Comparison of ENCODE assay signal across 14 cellular contexts in the genomic region with DNA sequence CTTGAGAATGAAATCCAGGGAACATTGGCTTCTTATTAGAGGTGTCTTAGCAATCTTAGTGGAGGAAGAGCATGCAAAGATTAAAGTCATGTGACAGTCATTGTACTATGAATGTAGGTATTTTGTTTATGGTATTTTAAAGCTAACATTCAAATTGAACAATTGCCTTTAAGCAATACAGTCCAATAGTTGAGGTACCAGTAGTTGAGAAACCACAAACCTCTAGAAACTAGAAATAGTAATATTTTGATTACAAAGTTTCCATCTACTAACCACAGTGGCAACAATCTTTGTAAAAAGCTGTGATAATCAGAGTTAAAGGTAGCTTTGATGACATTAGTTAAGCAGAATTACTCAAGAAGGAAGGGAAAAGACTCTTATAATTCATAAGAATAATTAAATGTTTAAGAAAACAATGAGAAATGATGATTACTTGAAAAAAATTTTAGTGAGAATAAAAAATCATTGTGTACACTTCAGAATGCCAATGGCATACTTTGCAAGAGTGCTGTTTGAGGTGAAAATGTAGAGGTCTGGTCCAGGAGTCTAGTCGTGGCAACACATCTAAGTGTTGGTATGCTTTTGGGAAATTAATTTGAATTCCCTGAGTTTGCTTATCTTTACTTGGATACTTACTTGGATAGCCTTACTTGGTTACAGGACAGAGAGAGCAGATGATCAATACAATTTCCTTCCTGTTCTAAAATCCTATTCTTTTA.
DNase-seq lines count a peak whose midpoint lies in the region; ATAC-seq and TF ChIP-seq lines count a peak whose summit lies in the region.
"Had no signal": no experiment of that assay in that cellular context is flagged by ENCODE, and none has a peak within 500 bp of the region (broad histone marks: within the 10 kb centered on the region; RNA-seq: fewer than 3 reads in every experiment).

No MANE protein-coding gene starts in this region.

- DNase-seq in brain microvascular endothelial cell, result no peak
- no peak for DNase-seq in right atrium auricular region (ENCODE audit: low spot score)
- DNase-seq in UCSD-AML1 (lab: John Stamatoyannopoulos, UW; ENCODE audit: unreplicated experiment), result no peak
- no peak for DNase-seq in H4 (ENCODE audit: low spot score)
- DNase-seq: activated CD4-positive, alpha-beta T cell treated with anti-CD3 and anti-CD28 coated beads for 48 hours; effector memory CD4-positive, alpha-beta T cell; MG63; stimulated activated CD4-positive, alpha-beta T cell treated with anti-CD3 and anti-CD28 coated beads, Interleukin-2, amount 100 ng/mL, for 48 hours; T-cell had no signal

- TF ChIP-seq CTCF in brain microvascular endothelial cell (IDR thresholded peaks at IDR 0.05; ENCODE audit: low read depth, low read length, missing control alignments), result no peak
- no peak for TF ChIP-seq CTCF in right atrium auricular region (IDR thresholded peaks at IDR 0.05)

- H3K4me3 ChIP-seq in brain microvascular endothelial cell (ENCODE audit: low read depth, low read length) (no peak overlapping the region), right atrium auricular region (no peak overlapping the region)
- H3K4me3 ChIP-seq: MG63 had no signal

- H3K36me3 ChIP-seq in brain microvascular endothelial cell (replicated peaks) (no peaks in the 10 kb centered on the region), right atrium auricular region (no peaks in the 10 kb centered on the region)
- H3K36me3 ChIP-seq: MG63 had no signal

- in situ Hi-C loops in brain microvascular endothelial cell (cut with HindIII; ENCODE audit: low pct_ligation_motif_present, low sequenced_read_pairs), result no loop called here

- no peak overlapping the region for H3K27ac ChIP-seq in brain microvascular endothelial cell
- no peak overlapping the region for H3K27ac ChIP-seq in right atrium auricular region

- H3K27me3 ChIP-seq in brain microvascular endothelial cell (replicated peaks) (no peaks in the 10 kb centered on the region), right atrium auricular region (no peaks in the 10 kb centered on the region)
- H3K27me3 ChIP-seq: MG63 had no signal

- ATAC-seq in GM18861 (IDR thresholded peaks at IDR 0.05; ENCODE audit: unreplicated experiment) (peak; percentile 95), GM21381 (IDR thresholded peaks at IDR 0.05; ENCODE audit: unreplicated experiment) (peak; percentile 91), HG02884 (IDR thresholded peaks at IDR 0.05; ENCODE audit: unreplicated experiment) (peak; percentile 87), HG03457 (IDR thresholded peaks at IDR 0.05; ENCODE audit: unreplicated experiment) (peak; percentile 92)
- ATAC-seq: stimulated activated memory B cell treated with anti-CD40 and anti-IgM and Interleukin-4, amounts not matched to agents 10 μg/mL and 1 μg/mL and 100 μg/mL, for 72 hours; T-cell had no signal

- no peaks in the 10 kb centered on the region for H3K9me3 ChIP-seq in right atrium auricular region
- H3K9me3 ChIP-seq: MG63 had no signal

- H3K4me1 ChIP-seq in right atrium auricular region, result no peaks in the 10 kb centered on the region
